In the genomic region with DNA sequence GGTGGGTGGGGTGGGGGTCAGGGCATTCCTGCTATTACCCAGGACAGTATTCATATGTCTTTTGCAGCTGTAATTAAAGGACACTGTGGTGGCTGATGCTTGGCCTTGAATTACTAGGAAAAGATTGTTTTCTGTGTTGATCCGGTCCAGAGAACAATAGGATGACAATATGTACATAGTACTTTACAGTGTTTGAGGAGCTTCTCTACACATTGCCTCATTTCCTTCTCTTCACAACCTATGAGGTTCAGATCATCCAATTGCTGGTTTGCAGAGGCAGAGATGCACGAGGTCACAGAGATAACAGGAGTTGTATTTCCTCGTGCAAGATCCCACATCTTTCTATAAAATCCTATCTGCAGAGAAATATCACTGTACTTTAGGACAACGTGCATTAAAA, we compare ENCODE assay signal across 15 cellular contexts.
"Had no signal": no experiment of that assay in that cellular context is flagged by ENCODE, and none has a peak within 500 bp of the region (broad histone marks: within the 10 kb centered on the region; RNA-seq: fewer than 3 reads in every experiment).

No MANE protein-coding gene starts in this region.

- H3K27ac ChIP-seq: body of pancreas, ovary, spleen, thoracic aorta had no signal

- DNase-seq: activated CD4-positive, alpha-beta T cell treated with anti-CD3 and anti-CD28 coated beads for 48 hours; activated CD8-positive, alpha-beta memory T cell treated with anti-CD3 and anti-CD28 coated beads, Interleukin-2, amount 50 U/mL, for 4 hours; activated CD8-positive, alpha-beta T cell treated with anti-CD3 and anti-CD28 coated beads, Interleukin-2, amount 10 ng/mL, durations not matched to agents 7 days and 5 days; activated naive CD8-positive, alpha-beta T cell treated with anti-CD3 and anti-CD28 coated beads for 36 hours; activated T-cell treated with anti-CD3 and anti-CD28 coated beads, Interleukin-2, amount 50 U/mL, for 72 hours; amygdala; body of pancreas; caudate nucleus; midbrain; ovary; spleen had no signal

- ATAC-seq: activated CD8-positive, alpha-beta T cell treated with anti-CD3 and anti-CD28 coated beads, Interleukin-2, amount 10 ng/mL, durations not matched to agents 7 days and 5 days; activated T-cell treated with anti-CD3 and anti-CD28 coated beads, Interleukin-2, amount 50 U/mL, for 72 hours; body of pancreas; esophagus mucosa; sciatic nerve; WTC11 had no signal
